17 cellular contexts compared by ENCODE assay signal in the genomic region with DNA sequence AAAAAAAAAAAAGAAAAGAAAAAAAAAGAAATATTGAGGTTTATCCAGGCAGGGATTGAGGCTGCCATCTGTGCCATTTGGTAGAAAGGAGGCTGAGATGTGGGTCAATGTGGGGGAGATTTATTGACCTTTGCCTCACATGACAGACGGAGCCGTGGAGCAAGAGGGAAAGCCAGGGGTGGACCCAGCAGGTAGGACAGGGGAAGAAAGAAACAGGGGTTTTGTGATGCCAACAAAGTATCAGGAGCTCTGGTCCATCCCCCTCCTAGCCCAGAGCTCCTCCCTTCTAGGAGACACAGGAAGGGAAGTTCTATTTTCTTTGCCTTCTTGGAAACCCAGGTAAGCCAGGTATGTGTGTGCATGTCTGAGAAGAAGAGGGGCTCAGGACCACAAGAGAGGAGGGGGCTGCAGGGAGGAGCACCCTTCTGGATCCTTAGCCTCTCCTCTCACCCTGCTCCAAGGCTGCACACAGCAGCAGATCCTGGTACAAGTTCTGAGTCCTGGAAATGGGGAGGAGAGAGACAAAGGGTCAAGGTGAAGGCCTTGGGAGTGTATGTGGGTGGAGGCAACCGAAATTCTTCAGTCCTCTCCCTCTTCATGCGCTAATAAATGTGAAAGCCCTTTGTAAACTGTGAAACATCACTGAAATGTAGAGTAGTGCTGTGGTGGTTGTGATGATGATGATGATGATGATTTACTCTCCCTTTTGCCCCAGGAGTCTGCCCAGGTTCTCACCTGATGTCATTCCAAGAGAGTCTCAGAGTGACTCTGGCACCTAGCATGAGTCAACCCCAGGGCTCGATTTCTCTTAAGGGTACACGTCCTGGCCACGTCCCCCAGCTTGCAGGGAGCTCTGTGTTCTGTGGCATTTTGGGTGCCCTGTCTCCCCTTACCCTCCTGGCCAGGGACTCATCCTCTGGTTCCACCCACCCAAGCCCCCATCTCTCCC. TPM values are rescaled to one million over a fixed set of nuclear protein-coding genes. Genes with fewer than 3 reads are reported as not detected.
A peak's percentile ranks its signal among the peaks of the same experiment; 100 is the strongest.
DNase-seq lines count a peak whose midpoint lies in the region; ATAC-seq and TF ChIP-seq lines count a peak whose summit lies in the region.
"Had no signal": no experiment of that assay in that cellular context is flagged by ENCODE, and none has a peak within 500 bp of the region (broad histone marks: within the 10 kb centered on the region; RNA-seq: fewer than 3 reads in every experiment).

No MANE protein-coding gene starts in this region.

- no peaks in the 10 kb centered on the region for H3K9me3 Mint-ChIP-seq in activated T-cell treated with anti-CD3 and anti-CD28 coated beads, Interleukin-2, amount 50 U/mL, for 4 hours
- H3K9me3 Mint-ChIP-seq: natural killer cell had no signal

- H3K27me3 Mint-ChIP-seq in activated T-cell treated with anti-CD3 and anti-CD28 coated beads, Interleukin-2, amount 50 U/mL, for 4 hours (ENCODE audit: low read depth), result no peaks in the 10 kb centered on the region

- no peaks in the 10 kb centered on the region for H3K36me3 ChIP-seq in WERI-Rb-1
- H3K36me3 ChIP-seq: SJSA1 had no signal

- peak overlapping the region; percentile 79 for H3K27ac ChIP-seq in WERI-Rb-1
- H3K27ac ChIP-seq: SJSA1 had no signal

- H3K27me3 ChIP-seq in WERI-Rb-1 (ENCODE audit: insufficient read depth, low read depth, severe bottlenecking), result no peaks in the 10 kb centered on the region
- H3K27me3 ChIP-seq: SJSA1 had no signal

- peaks cover 37% of the 10 kb centered on the region for H3K4me1 Mint-ChIP-seq in activated T-cell treated with anti-CD3 and anti-CD28 coated beads, Interleukin-2, amount 50 U/mL, for 4 hours (ENCODE audit: low read depth)

- peak; percentile 46 to 68 for ATAC-seq in activated T-cell treated with anti-CD3 and anti-CD28 coated beads, Interleukin-2, amount 50 U/mL, for 4 hours
- peak; percentile 1 for ATAC-seq in left lobe of liver
- peak; percentile 66 for ATAC-seq in stimulated activated naive CD8-positive, alpha-beta T cell treated with anti-CD3 and anti-CD28 coated beads, Interleukin-15, Interleukin-2, amounts not matched to agents 100 U/mL and 50 U/mL, for 24 hours
- ATAC-seq in HG02870 (IDR thresholded peaks at IDR 0.05; ENCODE audit: unreplicated experiment), result no peak
- no peak for ATAC-seq in GM18505 (IDR thresholded peaks at IDR 0.05; ENCODE audit: unreplicated experiment)
- ATAC-seq: natural killer cell had no signal

- no peak for DNase-seq in activated T-cell treated with anti-CD3 and anti-CD28 coated beads, Interleukin-2, amount 50 U/mL, for 4 hours
- DNase-seq in activated T-cell treated with anti-CD3 and anti-CD28 coated beads for 4 hours, result no peak
- peak; percentile 25 for DNase-seq in WERI-Rb-1
- no peak for DNase-seq in left lobe of liver (ENCODE audit: low spot score)
- DNase-seq in stimulated activated naive CD8-positive, alpha-beta T cell treated with anti-CD3 and anti-CD28 coated beads, Interleukin-15, Interleukin-2, amounts not matched to agents 100 U/mL and 50 U/mL, for 24 hours, result no peak
- DNase-seq: ACHN; activated CD8-positive, alpha-beta memory T cell treated with anti-CD3 and anti-CD28 coated beads for 24 hours; DND-41; islet precursor cell; natural killer cell; NCI-H1092; NCI-H187; NCI-H526 had no signal

- H3K36me3 Mint-ChIP-seq in activated T-cell treated with anti-CD3 and anti-CD28 coated beads, Interleukin-2, amount 50 U/mL, for 4 hours (ENCODE audit: insufficient read depth), result no peaks in the 10 kb centered on the region
- H3K36me3 Mint-ChIP-seq: natural killer cell had no signal

- no peaks in the 10 kb centered on the region for H3K9me3 ChIP-seq in WERI-Rb-1 (ENCODE audit: severe bottlenecking)
- H3K9me3 ChIP-seq: Caco-2, SJSA1 had no signal

- H3K4me3 ChIP-seq in WERI-Rb-1 (ENCODE audit: low read depth, low read length), result no peak overlapping the region
- H3K4me3 ChIP-seq: SJSA1 had no signal

- no peak for TF ChIP-seq POLR2A in GM18505 (IDR thresholded peaks at IDR 0.05; ENCODE audit: borderline replicate concordance, extremely low read depth, insufficient read depth, insufficient read length)

- no peak for TF ChIP-seq CTCF in WERI-Rb-1 (IDR thresholded peaks at IDR 0.05; ENCODE audit: low read depth, low read length)

- H3K4me3 Mint-ChIP-seq in activated T-cell treated with anti-CD3 and anti-CD28 coated beads, Interleukin-2, amount 50 U/mL, for 4 hours, result no peak overlapping the region
- H3K4me3 Mint-ChIP-seq: natural killer cell had no signal

RNA-seq across cellular contexts. Expression of gene ZFP36L1, which starts 26.3 kb away (rescaled TPM):
- 100 to 1,000 TPM; 179 to 242 (median 210) TPM for total RNA-seq in activated T-cell treated with anti-CD3 and anti-CD28 coated beads, Interleukin-2, amount 50 U/mL, for 4 hours
- 236 TPM for total RNA-seq in left lobe of liver

Comparison
In these comparisons a context has a peak if more than half of its experiments do, and no peak if none do; other contexts are left out.
1. ATAC-seq: peak in activated T-cell treated with anti-CD3 and anti-CD28 coated beads, Interleukin-2, amount 50 U/mL, for 4 hours (2 of 2), left lobe of liver (single experiment) and stimulated activated naive CD8-positive, alpha-beta T cell treated with anti-CD3 and anti-CD28 coated beads, Interleukin-15, Interleukin-2, amounts not matched to agents 100 U/mL and 50 U/mL, for 24 hours (single experiment); none in HG02870 (single experiment) and GM18505 (single experiment).